ENCODE assay signal across 8 cellular contexts in the genomic region with DNA sequence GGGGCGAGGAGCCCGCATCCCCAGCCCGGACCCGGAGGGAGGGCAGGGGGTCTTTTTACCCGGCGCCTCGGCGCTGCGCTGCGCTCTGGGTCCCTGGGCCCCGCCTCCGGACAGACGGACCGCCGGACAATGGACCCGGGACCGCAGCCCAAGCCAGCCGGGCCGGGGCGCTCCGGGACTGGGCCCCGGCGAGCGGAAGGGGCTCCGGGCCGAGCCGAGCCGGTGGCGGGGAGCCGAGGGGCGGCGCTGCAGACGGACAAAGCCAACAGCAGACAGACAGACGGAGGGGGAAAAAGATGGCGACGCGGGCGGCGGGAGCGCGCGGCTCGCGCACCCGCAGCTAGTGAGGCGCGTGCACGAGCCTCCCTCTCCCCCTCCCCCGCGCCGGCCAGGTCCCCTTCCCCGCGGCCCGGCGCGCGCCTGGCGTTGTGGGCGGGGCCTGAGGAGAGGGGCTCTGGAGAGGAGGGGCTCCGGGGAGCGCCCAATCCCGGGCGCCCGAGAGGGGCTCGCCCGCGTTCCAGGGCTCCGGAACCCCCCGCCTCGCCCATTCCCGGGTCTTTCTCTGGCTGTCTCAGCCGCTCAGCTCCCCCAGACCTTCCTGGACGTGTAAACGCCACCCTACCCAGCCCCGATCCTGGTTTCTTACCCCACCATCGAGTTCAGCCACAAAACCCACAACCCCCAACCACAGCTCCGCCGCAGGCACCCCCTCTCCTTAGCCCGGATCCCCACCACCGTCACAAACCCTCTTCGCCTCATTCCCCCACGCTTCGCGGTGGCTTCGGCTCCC. TPM values are rescaled to one million over a fixed set of nuclear protein-coding genes. Genes with fewer than 3 reads are reported as not detected.
DNase-seq lines count a peak whose midpoint lies in the region; ATAC-seq and TF ChIP-seq lines count a peak whose summit lies in the region.

A gene with protein sequence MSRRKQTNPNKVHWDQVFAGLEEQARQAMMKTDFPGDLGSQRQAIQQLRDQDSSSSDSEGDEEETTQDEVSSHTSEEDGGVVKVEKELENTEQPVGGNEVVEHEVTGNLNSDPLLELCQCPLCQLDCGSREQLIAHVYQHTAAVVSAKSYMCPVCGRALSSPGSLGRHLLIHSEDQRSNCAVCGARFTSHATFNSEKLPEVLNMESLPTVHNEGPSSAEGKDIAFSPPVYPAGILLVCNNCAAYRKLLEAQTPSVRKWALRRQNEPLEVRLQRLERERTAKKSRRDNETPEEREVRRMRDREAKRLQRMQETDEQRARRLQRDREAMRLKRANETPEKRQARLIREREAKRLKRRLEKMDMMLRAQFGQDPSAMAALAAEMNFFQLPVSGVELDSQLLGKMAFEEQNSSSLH (minus strand): TSS at position 334 of the 790 bp plus-strand sequence. CDS start 4,236 bp downstream, outside the sequence.

- WGBS in endodermal cell (ENCODE audit: insufficient coverage in 1 of 2, insufficient read length in 1 of 2), 2 experiments, result 1% methylated on average over 19 to 74 of the region's 85 CpGs

- H3K27me3 ChIP-seq in BE2C (no peaks in the 10 kb centered on the region), endodermal cell (ENCODE audit: control insufficient read depth, insufficient read depth, low read length, poor library complexity, severe bottlenecking) (no peaks in the 10 kb centered on the region)

- peak; percentile 35 for TF ChIP-seq CTCF in BE2C (IDR thresholded peaks at IDR 0.05; ENCODE audit: low read depth, low read length)
- TF ChIP-seq CTCF in endodermal cell (conservative IDR thresholded peaks at IDR 0.05), result no peak

- no peaks in the 10 kb centered on the region for H3K9me3 ChIP-seq in BE2C
- no peaks in the 10 kb centered on the region for H3K9me3 ChIP-seq in endodermal cell (ENCODE audit: control insufficient read depth, low read length)

- peaks cover 10% of the 10 kb centered on the region for H3K27me3 Mint-ChIP-seq in activated CD8-positive, alpha-beta memory T cell treated with anti-CD3 and anti-CD28 coated beads, Interleukin-2, amount 10 ng/mL, durations not matched to agents 7 days and 5 days
- H3K27me3 Mint-ChIP-seq in endodermal cell (ENCODE audit: insufficient read depth), result no peaks in the 10 kb centered on the region

- peaks cover 41% of the 10 kb centered on the region for H3K4me1 Mint-ChIP-seq in activated CD8-positive, alpha-beta memory T cell treated with anti-CD3 and anti-CD28 coated beads, Interleukin-2, amount 10 ng/mL, durations not matched to agents 7 days and 5 days
- peaks cover 23% of the 10 kb centered on the region for H3K4me1 Mint-ChIP-seq in endodermal cell

- peaks cover 11% of the 10 kb centered on the region for H3K36me3 Mint-ChIP-seq in activated CD8-positive, alpha-beta memory T cell treated with anti-CD3 and anti-CD28 coated beads, Interleukin-2, amount 10 ng/mL, durations not matched to agents 7 days and 5 days
- H3K36me3 Mint-ChIP-seq in endodermal cell (ENCODE audit: low read depth), result peaks cover 17% of the 10 kb centered on the region

- peak within 1 kb of the TSS; percentile 82 for H3K9ac ChIP-seq in endodermal cell (ENCODE audit: extremely low read depth, low read length, poor library complexity, severe bottlenecking)

- H3K36me3 ChIP-seq in BE2C (peaks cover 10% of the 10 kb centered on the region), endodermal cell (ENCODE audit: control insufficient read depth, insufficient read depth, low read length) (peaks cover 26% of the 10 kb centered on the region)

- CTCF ChIA-PET in activated CD8-positive, alpha-beta memory T cell treated with anti-CD3 and anti-CD28 coated beads, Interleukin-2, amount 10 ng/mL, durations not matched to agents 7 days and 5 days (lab: Charles Lee), result interaction anchor here (1.0 to 7.5 kb wide), 16 partner anchors 8 to 318 kb away, joined by 3 to 92 read pairs (median 15); partner anchors contain the start of genes AP1G1, ATXN1L and IST1

- peak; percentile 94 for DNase-seq in BE2C
- peak; percentile 52 for DNase-seq in NCI-H82 treated with DMSO at 0.1 percent for 48 hours (lab: John Stamatoyannopoulos, UW; ENCODE audit: unreplicated experiment)
- DNase-seq in activated CD8-positive, alpha-beta memory T cell treated with anti-CD3 and anti-CD28 coated beads, Interleukin-2, amount 10 ng/mL, durations not matched to agents 7 days and 5 days, result peak; percentile 79
- DNase-seq in endodermal cell, result peak; percentile 96
- DNase-seq in mesenteric fat pad (ENCODE audit: low spot score), result peak; percentile 93
- peak; percentile 32 to 50 for DNase-seq in stimulated activated CD8-positive, alpha-beta memory T cell treated with anti-CD3 and anti-CD28 coated beads, Interleukin-15, amount 100 ng/mL, for 4 hours (ENCODE audit: low read depth in 2 of 2)

- peak within 1 kb of the TSS; percentile 89 for H3K4me3 Mint-ChIP-seq in activated CD8-positive, alpha-beta memory T cell treated with anti-CD3 and anti-CD28 coated beads, Interleukin-2, amount 10 ng/mL, durations not matched to agents 7 days and 5 days
- peak within 1 kb of the TSS; percentile 85 for H3K4me3 Mint-ChIP-seq in endodermal cell

- no peaks in the 10 kb centered on the region for H3K9me3 Mint-ChIP-seq in activated CD8-positive, alpha-beta memory T cell treated with anti-CD3 and anti-CD28 coated beads, Interleukin-2, amount 10 ng/mL, durations not matched to agents 7 days and 5 days (ENCODE audit: low read depth)
- H3K9me3 Mint-ChIP-seq in endodermal cell, result no peaks in the 10 kb centered on the region

- peak within 1 kb of the TSS; percentile 95 for H3K27ac ChIP-seq in endodermal cell (ENCODE audit: low read depth, low read length)

- peak; percentile 42 for TF ChIP-seq POLR2A in GM19193 (IDR thresholded peaks at IDR 0.05; ENCODE audit: extremely low read depth, insufficient read depth, insufficient read length)

- H3K4me3 ChIP-seq in BE2C (ENCODE audit: low read depth, low read length) (peak within 1 kb of the TSS; percentile 95), endodermal cell (ENCODE audit: low read length) (peak within 1 kb of the TSS; percentile 91)

- H3K27ac Mint-ChIP-seq in activated CD8-positive, alpha-beta memory T cell treated with anti-CD3 and anti-CD28 coated beads, Interleukin-2, amount 10 ng/mL, durations not matched to agents 7 days and 5 days, result peak within 1 kb of the TSS; percentile 92
- H3K27ac Mint-ChIP-seq in endodermal cell, result peak within 1 kb of the TSS; percentile 95

- ATAC-seq in HG03432 (IDR thresholded peaks at IDR 0.05; ENCODE audit: unreplicated experiment), result peak; percentile 65
- peak; percentile 67 for ATAC-seq in activated CD8-positive, alpha-beta memory T cell treated with anti-CD3 and anti-CD28 coated beads, Interleukin-2, amount 10 ng/mL, durations not matched to agents 7 days and 5 days

- H3K4me1 ChIP-seq in BE2C, result no peaks in the 10 kb centered on the region; the same call in 1 of the 2 replicates
- H3K4me1 ChIP-seq in endodermal cell (ENCODE audit: control insufficient read depth, insufficient read depth, low read length), result no peaks in the 10 kb centered on the region

RNA-seq across cellular contexts. Expression of the gene that starts here (rescaled TPM):
- polyA plus RNA-seq in BE2C (2012; ENCODE audit: insufficient read depth, insufficient read length, low read depth), result 8.9 TPM
- total RNA-seq in activated CD8-positive, alpha-beta memory T cell treated with anti-CD3 and anti-CD28 coated beads, Interleukin-2, amount 10 ng/mL, durations not matched to agents 7 days and 5 days, result 10 to 100 TPM in 1 of 2 experiments, 1 to 10 TPM in 1; 9.0 to 10.7 TPM
- total RNA-seq in endodermal cell, result 10 to 100 TPM; 12.1 to 12.8 TPM
- polyA plus RNA-seq in endodermal cell (2013, experiment 1 of 2), result 26.3 TPM
- 20.7 TPM for polyA plus RNA-seq in endodermal cell (2013, experiment 2 of 2)
- 6.7 TPM for total RNA-seq in mesenteric fat pad

Comparison
In these comparisons a context has a peak if more than half of its experiments do, and no peak if none do; other contexts are left out.
1. Peak in every context shown above with its lines: DNase-seq, ATAC-seq, H3K4me3 ChIP-seq and H3K27ac ChIP-seq.
2. DNase-seq: peak in every context shown above with its lines; median percentile 96 in endodermal cell; 94 in BE2C; 93 in mesenteric fat pad; 79 in activated CD8-positive, alpha-beta memory T cell treated with anti-CD3 and anti-CD28 coated beads, Interleukin-2, amount 10 ng/mL, durations not matched to agents 7 days and 5 days; 52 in NCI-H82 treated with DMSO at 0.1 percent for 48 hours; 41 in stimulated activated CD8-positive, alpha-beta memory T cell treated with anti-CD3 and anti-CD28 coated beads, Interleukin-15, amount 100 ng/mL, for 4 hours.